28 cellular contexts compared by ENCODE assay signal in genomic region chr7:28517606-28518005, GRCh38.
"Had no signal": no experiment of that assay in that cellular context is flagged by ENCODE, and none has a peak within 500 bp of the region (broad histone marks: within the 10 kb centered on the region; RNA-seq: fewer than 3 reads in every experiment).

No MANE protein-coding gene starts in this region.

- H3K79me2 ChIP-seq: hepatocyte, parathyroid adenoma had no signal

- FAIRE-seq: kidney had no signal

- H3K27ac Mint-ChIP-seq: naive thymus-derived CD8-positive, alpha-beta T cell; stimulated activated naive CD8-positive, alpha-beta T cell treated with anti-CD3 and anti-CD28 coated beads, Interleukin-15, amount 100 ng/mL, for 72 hours; type B pancreatic cell had no signal

- H3K4me3 ChIP-seq: gastrocnemius medialis, heart left ventricle, hepatocyte, lung, prostate gland, right atrium auricular region, smooth muscle cell, thyroid gland had no signal

- H3K4me1 ChIP-seq: parathyroid adenoma, prostate gland, thyroid gland had no signal

- H3K36me3 ChIP-seq: gastrocnemius medialis, heart left ventricle, prostate gland, right atrium auricular region, thyroid gland had no signal

- H3K27ac ChIP-seq: epithelial cell of prostate, gastrocnemius medialis, heart left ventricle, hepatocyte, parathyroid adenoma, prostate gland, right atrium auricular region, thyroid gland had no signal

- H3K4me2 ChIP-seq: hepatocyte had no signal

- H3K9ac ChIP-seq: parathyroid adenoma had no signal

- H3K9me3 Mint-ChIP-seq: endodermal cell; mesothelial cell of epicardium; naive thymus-derived CD8-positive, alpha-beta T cell; stimulated activated naive CD8-positive, alpha-beta T cell treated with anti-CD3 and anti-CD28 coated beads, Interleukin-15, amount 100 ng/mL, for 72 hours; type B pancreatic cell had no signal

- H2AFZ ChIP-seq: hepatocyte, parathyroid adenoma had no signal

- H3K27me3 ChIP-seq: gastrocnemius medialis, heart left ventricle, hepatocyte, right atrium auricular region, thyroid gland had no signal

- H3K36me3 Mint-ChIP-seq: mesothelial cell of epicardium; naive thymus-derived CD8-positive, alpha-beta T cell; type B pancreatic cell had no signal

- ATAC-seq: esophagus mucosa; gastrocnemius medialis; heart left ventricle; left lobe of liver; naive thymus-derived CD8-positive, alpha-beta T cell; sciatic nerve; stimulated activated naive CD8-positive, alpha-beta T cell treated with anti-CD3 and anti-CD28 coated beads, Interleukin-15, amount 100 ng/mL, for 72 hours had no signal

- H3K4me1 Mint-ChIP-seq: stimulated activated naive CD8-positive, alpha-beta T cell treated with anti-CD3 and anti-CD28 coated beads, Interleukin-15, amount 100 ng/mL, for 72 hours had no signal

- H3K4me3 Mint-ChIP-seq: endodermal cell; mesothelial cell of epicardium; naive thymus-derived CD8-positive, alpha-beta T cell; stimulated activated naive CD8-positive, alpha-beta T cell treated with anti-CD3 and anti-CD28 coated beads, Interleukin-15, amount 100 ng/mL, for 72 hours; type B pancreatic cell had no signal

- H3K9me3 ChIP-seq: gastrocnemius medialis, heart left ventricle, prostate gland, right atrium auricular region, thyroid gland had no signal

- DNase-seq: cerebellar nuclear complex; effector CD8-positive, alpha-beta T cell; endodermal cell; foreskin fibroblast; gastrocnemius medialis; heart left ventricle; kidney; mesenchymal stem cell; naive thymus-derived CD8-positive, alpha-beta T cell; stimulated activated CD4-positive, alpha-beta T cell treated with anti-CD3 and anti-CD28 coated beads, Interleukin-12 subunit alpha, Interleukin-12 subunit beta, amount 100 ng/mL, for 4 hours; stimulated activated CD4-positive, alpha-beta T cell treated with anti-CD3 and anti-CD28 coated beads, Interleukin-1b, Interleukin-23, amount 100 ng/mL, for 48 hours; stimulated activated CD4-positive, alpha-beta T cell treated with anti-CD3 and anti-CD28 coated beads, Interleukin-4, amount 100 ng/mL, for 1 hour; stimulated activated CD8-positive, alpha-beta memory T cell treated with anti-CD3 and anti-CD28 coated beads, Interleukin-4, amount 100 ng/mL, for 48 hours; stimulated activated naive CD4-positive, alpha-beta T cell; stimulated activated naive CD8-positive, alpha-beta T cell treated with anti-CD3 and anti-CD28 coated beads, Interleukin-15, amount 100 ng/mL, for 72 hours; thyroid gland had no signal
